In genomic region chr12:132495629-132496207, GRCh38 we compare ENCODE assay signal across 13 cellular contexts.
"Had no signal": no experiment of that assay in that cellular context is flagged by ENCODE, and none has a peak within 500 bp of the region (broad histone marks: within the 10 kb centered on the region; RNA-seq: fewer than 3 reads in every experiment).

No MANE protein-coding gene starts in this region.

- H3K27ac ChIP-seq: esophagus squamous epithelium, left lung, parathyroid adenoma had no signal

- H3K36me3 ChIP-seq: esophagus squamous epithelium, left lung had no signal

- H3K27me3 Mint-ChIP-seq: activated naive CD8-positive, alpha-beta T cell; memory B cell; type B pancreatic cell had no signal

- H3K27ac Mint-ChIP-seq: activated naive CD8-positive, alpha-beta T cell; memory B cell had no signal

- H3K9me3 Mint-ChIP-seq: memory B cell; nephron; stimulated activated effector memory CD8-positive, alpha-beta T cell treated with anti-CD3 and anti-CD28 coated beads, Interleukin-12 subunit alpha, Interleukin-12 subunit beta, amount 100 ng/mL, for 72 hours; type B pancreatic cell had no signal

- H2AFZ ChIP-seq: parathyroid adenoma had no signal

- H3K27me3 ChIP-seq: esophagus squamous epithelium, left lung had no signal

- ATAC-seq: activated CD4-positive, CD25-positive, alpha-beta regulatory T cell treated with anti-CD3 and anti-CD28 coated beads, Interleukin-2, amount 50 U/mL, for 24 hours; left lung; stimulated activated effector memory CD8-positive, alpha-beta T cell treated with anti-CD3 and anti-CD28 coated beads, Interleukin-12 subunit alpha, Interleukin-12 subunit beta, amount 100 ng/mL, for 72 hours had no signal

- H3K36me3 Mint-ChIP-seq: type B pancreatic cell had no signal

- H3K4me3 ChIP-seq: esophagus squamous epithelium, left lung had no signal

- DNase-seq: activated gamma-delta T cell, esophagus squamous epithelium, foreskin fibroblast, head of caudate nucleus, left lung, small intestine had no signal

- H3K4me3 Mint-ChIP-seq: activated naive CD8-positive, alpha-beta T cell; memory B cell; stimulated activated effector memory CD8-positive, alpha-beta T cell treated with anti-CD3 and anti-CD28 coated beads, Interleukin-12 subunit alpha, Interleukin-12 subunit beta, amount 100 ng/mL, for 72 hours had no signal

- H3K9ac ChIP-seq: parathyroid adenoma had no signal

- H3K9me3 ChIP-seq: esophagus squamous epithelium, left lung had no signal
